Comparison of ENCODE assay signal across 14 cellular contexts in genomic region chr20:33392016-33392415, GRCh38. TPM values are rescaled to one million over a fixed set of nuclear protein-coding genes. Genes with fewer than 3 reads are reported as not detected.
DNase-seq lines count a peak whose midpoint lies in the region; TF ChIP-seq lines count a peak whose summit lies in the region.
"Had no signal": no experiment of that assay in that cellular context is flagged by ENCODE, and none has a peak within 500 bp of the region (broad histone marks: within the 10 kb centered on the region; RNA-seq: fewer than 3 reads in every experiment).

No MANE protein-coding gene starts in this region.

- peak overlapping the region in 1 of 3 experiments; percentile 4 for H3K4me3 Mint-ChIP-seq in nephron
- H3K4me3 Mint-ChIP-seq: CD8-positive, alpha-beta memory T cell; central memory CD8-positive, alpha-beta T cell; immature natural killer cell had no signal

- H3K4me2 ChIP-seq in MM.1S (ENCODE audit: low read depth, low read length), result no peak overlapping the region

- H3K27ac ChIP-seq in MM.1S (ENCODE audit: low read length), result no peak overlapping the region
- H3K27ac ChIP-seq: esophagus squamous epithelium had no signal

- no peaks in the 10 kb centered on the region for H3K9me2 ChIP-seq in MM.1S (replicated peaks; ENCODE audit: insufficient read depth, low read length)

- no peaks in the 10 kb centered on the region for H3K4me1 ChIP-seq in MM.1S (ENCODE audit: low read length)
- H3K4me1 ChIP-seq: esophagus squamous epithelium had no signal

- no peak overlapping the region for H3K4me3 ChIP-seq in BJ (ENCODE audit: low read depth, low read length)
- H3K4me3 ChIP-seq in MG63, result no peak overlapping the region
- no peak overlapping the region for H3K4me3 ChIP-seq in MM.1S (ENCODE audit: low read length)
- H3K4me3 ChIP-seq: esophagus squamous epithelium had no signal

- no peaks in the 10 kb centered on the region for H3F3A ChIP-seq in MM.1S (ENCODE audit: insufficient read depth, low read length)

- H3K36me3 Mint-ChIP-seq in nephron (ENCODE audit: low read depth), result peaks cover 64% of the 10 kb centered on the region

- H4K20me1 ChIP-seq in MM.1S (ENCODE audit: insufficient read depth, low read length), result no peaks in the 10 kb centered on the region

- peaks cover 21% of the 10 kb centered on the region for H3K79me2 ChIP-seq in MM.1S (ENCODE audit: low read length)

- H3K9me3 Mint-ChIP-seq in nephron, result peaks cover 2% of the 10 kb centered on the region
- H3K9me3 Mint-ChIP-seq: CD8-positive, alpha-beta memory T cell; central memory CD8-positive, alpha-beta T cell; immature natural killer cell had no signal

- H3K27me3 Mint-ChIP-seq in nephron (ENCODE audit: low read depth), result no peaks in the 10 kb centered on the region
- H3K27me3 Mint-ChIP-seq: CD8-positive, alpha-beta memory T cell; central memory CD8-positive, alpha-beta T cell had no signal

- H3K36me3 ChIP-seq in BJ (ENCODE audit: control insufficient read depth, insufficient read depth, low read length) (peaks cover 4% of the 10 kb centered on the region), MG63 (peaks cover 34% of the 10 kb centered on the region), MM.1S (replicated peaks; ENCODE audit: insufficient read depth, low read length) (peaks cover 3% of the 10 kb centered on the region; the same call in 1 of the 2 replicates)

- no peaks in the 10 kb centered on the region for H3K27me3 ChIP-seq in BJ (ENCODE audit: control insufficient read depth, insufficient read depth, low read length)
- no peaks in the 10 kb centered on the region for H3K27me3 ChIP-seq in MG63
- no peaks in the 10 kb centered on the region for H3K27me3 ChIP-seq in MM.1S (replicated peaks; ENCODE audit: insufficient read depth, low read length)
- H3K27me3 ChIP-seq: esophagus squamous epithelium had no signal

- TF ChIP-seq CTCF in BJ (IDR thresholded peaks at IDR 0.05; ENCODE audit: insufficient read depth, low read depth, low read length) (no peak), nephron (IDR thresholded peaks at IDR 0.05; ENCODE audit: unreplicated experiment in 3 of 3) (no peak), MM.1S (IDR thresholded peaks at IDR 0.05; ENCODE audit: low read length) (no peak)

- no peak overlapping the region for H2AFZ ChIP-seq in MM.1S (ENCODE audit: low read length)

- H3K9me3 ChIP-seq in MG63 (no peaks in the 10 kb centered on the region), MM.1S (replicated peaks; ENCODE audit: insufficient read depth, low read length) (no peaks in the 10 kb centered on the region)
- H3K9me3 ChIP-seq: esophagus squamous epithelium had no signal

- CTCF ChIA-PET in BJ (lab: Yijun Ruan, JAX), result interaction anchor here (0.7 kb wide), 1 partner anchor 1228 kb away, joined by 3 read pairs; no protein-coding TSS in a partner anchor

- H3K9ac ChIP-seq in MM.1S (ENCODE audit: low read length), result no peak overlapping the region

- peak overlapping the region; percentile 51 to 80 (median 67) for H3K27ac Mint-ChIP-seq in nephron
- H3K27ac Mint-ChIP-seq: immature natural killer cell had no signal

- H3K4me1 Mint-ChIP-seq in nephron, result peaks cover 11% of the 10 kb centered on the region

- DNase-seq in BJ (ENCODE audit: low read depth) (peak; percentile 60), NCI-H2171 (lab: John Stamatoyannopoulos, UW) (peak; percentile 90), cerebellum (ENCODE audit: low spot score) (peak; percentile 17), MG63 (no peak), NOMO-1 (lab: John Stamatoyannopoulos, UW; ENCODE audit: unreplicated experiment in 2 of 2) (no peak), mesenteric fat pad (ENCODE audit: low spot score) (no peak), MM.1S (no peak)
- DNase-seq: CD8-positive, alpha-beta memory T cell; esophagus squamous epithelium; immature natural killer cell; NCI-H1105 treated with DMSO at 0.1 percent for 48 hours; T-helper 2 cell had no signal

- POLR2A ChIA-PET in BJ (lab: Charles Lee), result interaction anchor here (0.5 kb wide), 1 partner anchor 11 kb away, joined by 3 read pairs; no protein-coding TSS in a partner anchor

RNA-seq across cellular contexts. Expression of gene CDK5RAP1, which starts 9.3 kb away (rescaled TPM):
- polyA plus RNA-seq in BJ (2011; rRNA removed), result 24.7 and 27.0 TPM in 2 replicates
- polyA minus RNA-seq in BJ (2011; rRNA and poly(A)+ RNA removed), result 23.3 and 25.3 TPM in 2 replicates
- total RNA-seq in cerebellum, result 28.4 TPM
- 25.2 and 52.2 TPM in 2 replicates for total RNA-seq in MG63 (2014; rRNA removed; shearing (Covaris generic); ENCODE audit: low replicate concordance)
- 25.9 TPM for total RNA-seq in mesenteric fat pad

RNA-seq across cellular contexts. Expression of gene SNTA1, which starts 51.5 kb away (rescaled TPM):
- polyA plus RNA-seq in BJ (2011; rRNA removed), result 14.4 and 24.7 TPM in 2 replicates
- polyA minus RNA-seq in BJ (2011; rRNA and poly(A)+ RNA removed), result 9.9 and 13.3 TPM in 2 replicates
- total RNA-seq in cerebellum (7.8 TPM), mesenteric fat pad (22.1 TPM)
- 14.0 and 15.7 TPM in 2 replicates for total RNA-seq in MG63 (2014; rRNA removed; shearing (Covaris generic); ENCODE audit: low replicate concordance)

Comparison
In these comparisons a context has a peak if more than half of its experiments do, and no peak if none do; other contexts are left out.
1. DNase-seq: peak in BJ (single experiment), NCI-H2171 (single experiment) and cerebellum (single experiment); none in MG63 (single experiment), NOMO-1 (0 of 2), mesenteric fat pad (single experiment) and MM.1S (single experiment).